34 cellular contexts compared by ENCODE assay signal in genomic region chr10:117603726-117604125, GRCh38.
"Had no signal": no experiment of that assay in that cellular context is flagged by ENCODE, and none has a peak within 500 bp of the region (broad histone marks: within the 10 kb centered on the region; RNA-seq: fewer than 3 reads in every experiment).

No MANE protein-coding gene starts in this region.

- H3K36me3 ChIP-seq: adrenal gland, brain microvascular endothelial cell, breast epithelium had no signal

- H3K36me3 Mint-ChIP-seq: activated CD4-positive, alpha-beta memory T cell treated with anti-CD3 and anti-CD28 coated beads for 36 hours; activated naive CD4-positive, alpha-beta T cell treated with anti-CD3 and anti-CD28 coated beads, Interleukin-2, amount 50 U/mL, for 72 hours; activated naive CD8-positive, alpha-beta T cell treated with anti-CD3 and anti-CD28 coated beads for 36 hours had no signal

- H3K9me3 Mint-ChIP-seq: activated B cell treated with CpG ODN at 0.5 μM for 24 hours; activated CD4-positive, alpha-beta memory T cell treated with anti-CD3 and anti-CD28 coated beads for 36 hours; activated CD4-positive, alpha-beta T cell treated with anti-CD3 and anti-CD28 coated beads, Interleukin-2, amount 10 ng/mL, durations not matched to agents 24 days and 14 days; activated CD8-positive, alpha-beta T cell treated with anti-CD3 and anti-CD28 coated beads for 36 hours; activated naive CD4-positive, alpha-beta T cell treated with anti-CD3 and anti-CD28 coated beads for 36 hours; activated T-cell treated with anti-CD3 and anti-CD28 coated beads, Interleukin-2, amount 50 U/mL, for 4 hours; activated T-helper 1 cell treated with anti-CD3 and anti-CD28 coated beads, Interleukin-12 subunit alpha, Interleukin-12 subunit beta, Interleukin-2, Interleukin-4 antibody, amounts not matched to agents 30 ng/mL and 10 ng/mL and 1 ng/mL, durations not matched to agents 14 hours and 24 hours and 36 hours; activated T-helper 17 cell treated with anti-CD3 and anti-CD28 coated beads, Interleukin-2, amount 50 U/mL, for 72 hours; T-helper 1 cell treated with Interleukin-12 subunit alpha and Interleukin-12 subunit beta and Interleukin-4 antibody, amounts not matched to agents 30 μg/mL and 1 μg/mL, for 36 hours; T-helper 2 cell treated with Interferon-gamma antibody and Interleukin-4, amounts not matched to agents 5 μg/mL and 100 μg/mL, for 36 hours had no signal

- H3K4me1 Mint-ChIP-seq: activated B cell treated with CpG ODN at 0.5 μM for 24 hours; activated CD4-positive, alpha-beta T cell treated with anti-CD3 and anti-CD28 coated beads, Interleukin-2, amount 10 ng/mL, durations not matched to agents 24 days and 14 days; activated naive CD8-positive, alpha-beta T cell treated with anti-CD3 and anti-CD28 coated beads for 36 hours; activated T-helper 17 cell treated with anti-CD3 and anti-CD28 coated beads, Interleukin-2, amount 50 U/mL, for 72 hours had no signal

- H3K27me3 ChIP-seq: body of pancreas, brain microvascular endothelial cell had no signal

- H3K9me3 ChIP-seq: adrenal gland, body of pancreas, breast epithelium had no signal

- H3K4me3 Mint-ChIP-seq: activated B cell treated with CpG ODN at 0.5 μM for 24 hours; activated CD4-positive, alpha-beta memory T cell treated with anti-CD3 and anti-CD28 coated beads for 36 hours; activated CD4-positive, alpha-beta T cell treated with anti-CD3 and anti-CD28 coated beads, Interleukin-2, amount 10 ng/mL, durations not matched to agents 24 days and 14 days; activated CD8-positive, alpha-beta T cell treated with anti-CD3 and anti-CD28 coated beads for 36 hours; activated naive CD4-positive, alpha-beta T cell treated with anti-CD3 and anti-CD28 coated beads for 36 hours; activated naive CD8-positive, alpha-beta T cell treated with anti-CD3 and anti-CD28 coated beads for 36 hours; activated T-cell treated with anti-CD3 and anti-CD28 coated beads, Interleukin-2, amount 50 U/mL, for 4 hours; activated T-cell treated with anti-CD3 and anti-CD28 coated beads, Interleukin-2, amount 50 U/mL, for 72 hours; activated T-helper 1 cell treated with anti-CD3 and anti-CD28 coated beads, Interleukin-12 subunit alpha, Interleukin-12 subunit beta, Interleukin-2, Interleukin-4 antibody, amounts not matched to agents 30 ng/mL and 10 ng/mL and 1 ng/mL, durations not matched to agents 14 hours and 24 hours and 36 hours; activated T-helper 17 cell treated with anti-CD3 and anti-CD28 coated beads, Interleukin-2, amount 50 U/mL, for 72 hours; T-helper 1 cell treated with Interleukin-12 subunit alpha and Interleukin-12 subunit beta and Interleukin-4 antibody, amounts not matched to agents 30 μg/mL and 1 μg/mL, for 36 hours; T-helper 2 cell treated with Interferon-gamma antibody and Interleukin-4, amounts not matched to agents 5 μg/mL and 100 μg/mL, for 36 hours had no signal

- H3K27ac Mint-ChIP-seq: activated B cell treated with CpG ODN at 0.5 μM for 24 hours; activated CD4-positive, alpha-beta memory T cell treated with anti-CD3 and anti-CD28 coated beads for 36 hours; activated CD4-positive, alpha-beta T cell treated with anti-CD3 and anti-CD28 coated beads, Interleukin-2, amount 10 ng/mL, durations not matched to agents 24 days and 14 days; activated CD8-positive, alpha-beta T cell treated with anti-CD3 and anti-CD28 coated beads for 36 hours; activated naive CD4-positive, alpha-beta T cell treated with anti-CD3 and anti-CD28 coated beads for 36 hours; activated naive CD8-positive, alpha-beta T cell treated with anti-CD3 and anti-CD28 coated beads for 36 hours; activated T-cell treated with anti-CD3 and anti-CD28 coated beads, Interleukin-2, amount 50 U/mL, for 72 hours; activated T-helper 1 cell treated with anti-CD3 and anti-CD28 coated beads, Interleukin-12 subunit alpha, Interleukin-12 subunit beta, Interleukin-2, Interleukin-4 antibody, amounts not matched to agents 30 ng/mL and 10 ng/mL and 1 ng/mL, durations not matched to agents 14 hours and 24 hours and 36 hours; activated T-helper 17 cell treated with anti-CD3 and anti-CD28 coated beads, Interleukin-2, amount 50 U/mL, for 72 hours; T-helper 2 cell treated with Interferon-gamma antibody and Interleukin-4, amounts not matched to agents 5 μg/mL and 100 μg/mL, for 36 hours had no signal

- H3K4me1 ChIP-seq: adrenal gland, breast epithelium had no signal

- ATAC-seq: activated CD8-positive, alpha-beta T cell treated with anti-CD3 and anti-CD28 coated beads for 36 hours; activated naive CD4-positive, alpha-beta T cell treated with anti-CD3 and anti-CD28 coated beads, Interleukin-2, amount 50 U/mL, for 72 hours; activated T-cell treated with anti-CD3 and anti-CD28 coated beads, Interleukin-2, amount 50 U/mL, for 4 hours; activated T-cell treated with anti-CD3 and anti-CD28 coated beads, Interleukin-2, amount 50 U/mL, for 72 hours; activated T-helper 17 cell treated with anti-CD3 and anti-CD28 coated beads, Interleukin-2, amount 50 U/mL, for 72 hours; body of pancreas had no signal

- H3K27ac ChIP-seq: adrenal gland, body of pancreas, brain microvascular endothelial cell, breast epithelium, VCaP had no signal

- H3K4me3 ChIP-seq: adrenal gland, body of pancreas, breast epithelium had no signal

- DNase-seq: activated B cell treated with CpG ODN at 0.5 μM for 24 hours; activated CD4-positive, alpha-beta memory T cell treated with anti-CD3 and anti-CD28 coated beads for 36 hours; activated CD4-positive, alpha-beta T cell treated with anti-CD3 and anti-CD28 coated beads for 4 hours; activated CD4-positive, alpha-beta T cell treated with anti-CD3 and anti-CD28 coated beads, Interleukin-2, amount 10 ng/mL, durations not matched to agents 24 days and 14 days; activated CD4-positive, alpha-beta T cell treated with anti-CD3 and anti-CD28 coated beads, Interleukin-2, amount 50 U/mL, for 1 hour; activated CD4-positive, alpha-beta T cell treated with anti-CD3 and anti-CD28 coated beads, Interleukin-2, amount 50 U/mL, for 4 hours; activated CD4-positive, CD25-positive, alpha-beta regulatory T cell treated with anti-CD3 and anti-CD28 coated beads, Interleukin-2, amount 50 U/mL, for 72 hours; activated CD8-positive, alpha-beta memory T cell treated with anti-CD3 and anti-CD28 coated beads, Interleukin-2, amount 50 U/mL, for 4 hours; activated CD8-positive, alpha-beta T cell treated with anti-CD3 and anti-CD28 coated beads for 36 hours; activated gamma-delta T cell treated with Interleukin-2 at 50 U/mL for 16 hours; activated naive CD4-positive, alpha-beta T cell; activated naive CD4-positive, alpha-beta T cell treated with anti-CD3 and anti-CD28 coated beads for 36 hours; activated naive CD4-positive, alpha-beta T cell treated with anti-CD3 and anti-CD28 coated beads, Interleukin-2, amount 50 U/mL, for 16 hours; activated naive CD8-positive, alpha-beta T cell treated with anti-CD3 and anti-CD28 coated beads for 36 hours; activated T-cell treated with anti-CD3 and anti-CD28 coated beads for 4 hours; activated T-cell treated with anti-CD3 and anti-CD28 coated beads, Interleukin-2, amount 50 U/mL, for 1 hour; activated T-cell treated with anti-CD3 and anti-CD28 coated beads, Interleukin-2, amount 50 U/mL, for 4 hours; activated T-cell treated with anti-CD3 and anti-CD28 coated beads, Interleukin-2, amount 50 U/mL, for 72 hours; adrenal gland; amniotic stem cell; aorta; body of pancreas; brain microvascular endothelial cell; central memory CD4-positive, alpha-beta T cell; T-helper 1 cell; T-helper 2 cell; T-helper 9 cell had no signal
